ENCODE assay signal across 1 cellular context in the genomic region with DNA sequence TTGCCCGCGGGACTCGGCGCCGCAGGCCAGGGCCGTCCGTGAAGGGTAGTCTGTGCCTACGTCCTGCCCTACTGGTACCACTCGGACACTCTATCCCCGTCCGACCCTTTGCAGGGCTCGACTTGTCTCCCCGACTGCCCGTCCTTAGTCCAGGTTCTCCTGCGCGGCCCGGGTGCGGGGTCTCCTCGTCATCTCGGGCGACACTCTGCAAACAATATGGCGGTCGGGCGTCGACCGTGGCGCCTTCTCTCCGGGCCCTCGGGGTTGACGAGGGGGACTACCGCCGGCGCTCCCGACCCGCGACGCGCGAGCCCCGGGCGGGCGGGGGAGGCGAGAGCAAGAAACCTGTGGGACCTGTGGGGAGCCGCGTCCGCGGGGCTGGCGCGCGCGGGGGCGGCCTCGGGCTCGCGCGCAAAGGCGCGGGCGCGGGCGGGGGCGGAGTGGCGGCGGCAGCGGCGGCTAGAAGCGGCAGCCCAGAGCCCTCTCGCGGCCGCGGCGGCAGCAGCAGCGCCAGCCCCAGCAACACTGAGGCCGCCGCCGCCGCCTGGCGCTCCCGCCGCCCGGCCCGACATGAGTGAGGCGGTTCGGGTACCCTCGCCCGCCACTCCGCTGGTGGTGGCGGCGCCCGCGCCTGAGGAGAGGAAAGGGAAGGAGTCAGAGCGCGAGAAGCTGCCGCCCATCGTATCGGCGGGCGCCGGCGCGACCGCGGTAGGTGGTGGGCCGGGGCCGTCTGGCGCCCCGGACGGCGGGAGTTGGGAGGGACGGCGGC.
A peak's percentile ranks its signal among the peaks of the same experiment; 100 is the strongest.
TF ChIP-seq lines count a peak whose summit lies in the region.

A gene with protein sequence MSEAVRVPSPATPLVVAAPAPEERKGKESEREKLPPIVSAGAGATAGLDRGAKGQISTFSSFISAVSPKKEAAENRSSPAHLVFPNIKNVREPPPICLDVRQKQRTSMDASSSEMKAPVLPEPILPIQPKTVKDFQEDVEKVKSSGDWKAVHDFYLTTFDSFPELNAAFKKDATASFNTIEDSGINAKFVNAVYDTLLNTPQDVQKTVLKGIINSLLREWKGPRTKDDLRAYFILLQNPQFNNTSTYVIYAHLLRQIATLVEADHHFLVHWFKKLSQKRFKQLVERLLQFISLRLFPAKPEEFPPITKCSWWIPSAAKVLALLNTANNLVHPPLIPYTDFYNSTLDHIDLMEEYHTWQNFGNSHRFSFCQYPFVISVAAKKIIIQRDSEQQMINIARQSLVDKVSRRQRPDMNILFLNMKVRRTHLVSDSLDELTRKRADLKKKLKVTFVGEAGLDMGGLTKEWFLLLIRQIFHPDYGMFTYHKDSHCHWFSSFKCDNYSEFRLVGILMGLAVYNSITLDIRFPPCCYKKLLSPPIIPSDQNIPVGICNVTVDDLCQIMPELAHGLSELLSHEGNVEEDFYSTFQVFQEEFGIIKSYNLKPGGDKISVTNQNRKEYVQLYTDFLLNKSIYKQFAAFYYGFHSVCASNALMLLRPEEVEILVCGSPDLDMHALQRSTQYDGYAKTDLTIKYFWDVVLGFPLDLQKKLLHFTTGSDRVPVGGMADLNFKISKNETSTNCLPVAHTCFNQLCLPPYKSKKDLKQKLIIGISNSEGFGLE (plus strand): TSS at position 476 of the 769 bp plus-strand sequence. CDS start 95 bp downstream, at position 571.

TF ChIP-seq in HepG2, 621 proteins besides CTCF, POLR2A, EP300 and RAD21 (continued from another document and continues in another):
- TF ChIP-seq CREM (IDR thresholded peaks at IDR 0.05) (peak; percentile 34; the same call in 1 of the 2 replicates), CREM (CRISPR knock-in tag; IDR thresholded peaks at IDR 0.05) (0 out of 2 replicates have a peak, but pooled peaks have one; percentile 25), ZNF124 (CRISPR knock-in tag; IDR thresholded peaks at IDR 0.05) (0 out of 2 replicates have a peak, but pooled peaks have one; percentile 11), CBX2 (IDR thresholded peaks at IDR 0.05; ENCODE audit: low read depth, low read length) (no peak), CBX2 (CRISPR knock-in tag; IDR thresholded peaks at IDR 0.05; ENCODE audit: low read depth) (no peak), SIX1 (CRISPR knock-in tag; IDR thresholded peaks at IDR 0.05; ENCODE audit: borderline replicate concordance) (no peak), ZNF230 (CRISPR knock-in tag; IDR thresholded peaks at IDR 0.05) (0 out of 2 replicates have a peak, but pooled peaks have one; percentile 32), ZNF350 (CRISPR knock-in tag; IDR thresholded peaks at IDR 0.05; ENCODE audit: borderline replicate concordance, low read depth) (peak; percentile 35; the same call in 1 of the 2 replicates), NRL (CRISPR knock-in tag; IDR thresholded peaks at IDR 0.05; ENCODE audit: borderline replicate concordance) (peak; percentile 87; the same call in 1 of the 2 replicates), ZFP62 (CRISPR knock-in tag; IDR thresholded peaks at IDR 0.05) (0 out of 2 replicates have a peak, but pooled peaks have one; percentile 18), ZNF367 (CRISPR knock-in tag; IDR thresholded peaks at IDR 0.05; ENCODE audit: borderline replicate concordance) (no peak), ZC3H13 (CRISPR knock-in tag; IDR thresholded peaks at IDR 0.05) (peak; percentile 61; the same call in 1 of the 2 replicates), MYC (CRISPR knock-in tag; IDR thresholded peaks at IDR 0.05; ENCODE audit: borderline replicate concordance) (peak; percentile 44; the same call in 1 of the 2 replicates), RBM39 (IDR thresholded peaks at IDR 0.05; ENCODE audit: low read depth, low read length, poor library complexity, severe bottlenecking) (peak; percentile 18), PHF5A (CRISPR knock-in tag; IDR thresholded peaks at IDR 0.05; ENCODE audit: low read depth, unreplicated experiment) (no peak), MED1 (CRISPR knock-in tag; IDR thresholded peaks at IDR 0.05) (0 out of 2 replicates have a peak, but pooled peaks have one; percentile 16), ZFP37 (CRISPR knock-in tag; IDR thresholded peaks at IDR 0.05; ENCODE audit: borderline replicate concordance) (0 out of 2 replicates have a peak, but pooled peaks have one; percentile 18), PHF8 (CRISPR knock-in tag; IDR thresholded peaks at IDR 0.05) (peak; percentile 88)
- TF ChIP-seq, protein P1, sequence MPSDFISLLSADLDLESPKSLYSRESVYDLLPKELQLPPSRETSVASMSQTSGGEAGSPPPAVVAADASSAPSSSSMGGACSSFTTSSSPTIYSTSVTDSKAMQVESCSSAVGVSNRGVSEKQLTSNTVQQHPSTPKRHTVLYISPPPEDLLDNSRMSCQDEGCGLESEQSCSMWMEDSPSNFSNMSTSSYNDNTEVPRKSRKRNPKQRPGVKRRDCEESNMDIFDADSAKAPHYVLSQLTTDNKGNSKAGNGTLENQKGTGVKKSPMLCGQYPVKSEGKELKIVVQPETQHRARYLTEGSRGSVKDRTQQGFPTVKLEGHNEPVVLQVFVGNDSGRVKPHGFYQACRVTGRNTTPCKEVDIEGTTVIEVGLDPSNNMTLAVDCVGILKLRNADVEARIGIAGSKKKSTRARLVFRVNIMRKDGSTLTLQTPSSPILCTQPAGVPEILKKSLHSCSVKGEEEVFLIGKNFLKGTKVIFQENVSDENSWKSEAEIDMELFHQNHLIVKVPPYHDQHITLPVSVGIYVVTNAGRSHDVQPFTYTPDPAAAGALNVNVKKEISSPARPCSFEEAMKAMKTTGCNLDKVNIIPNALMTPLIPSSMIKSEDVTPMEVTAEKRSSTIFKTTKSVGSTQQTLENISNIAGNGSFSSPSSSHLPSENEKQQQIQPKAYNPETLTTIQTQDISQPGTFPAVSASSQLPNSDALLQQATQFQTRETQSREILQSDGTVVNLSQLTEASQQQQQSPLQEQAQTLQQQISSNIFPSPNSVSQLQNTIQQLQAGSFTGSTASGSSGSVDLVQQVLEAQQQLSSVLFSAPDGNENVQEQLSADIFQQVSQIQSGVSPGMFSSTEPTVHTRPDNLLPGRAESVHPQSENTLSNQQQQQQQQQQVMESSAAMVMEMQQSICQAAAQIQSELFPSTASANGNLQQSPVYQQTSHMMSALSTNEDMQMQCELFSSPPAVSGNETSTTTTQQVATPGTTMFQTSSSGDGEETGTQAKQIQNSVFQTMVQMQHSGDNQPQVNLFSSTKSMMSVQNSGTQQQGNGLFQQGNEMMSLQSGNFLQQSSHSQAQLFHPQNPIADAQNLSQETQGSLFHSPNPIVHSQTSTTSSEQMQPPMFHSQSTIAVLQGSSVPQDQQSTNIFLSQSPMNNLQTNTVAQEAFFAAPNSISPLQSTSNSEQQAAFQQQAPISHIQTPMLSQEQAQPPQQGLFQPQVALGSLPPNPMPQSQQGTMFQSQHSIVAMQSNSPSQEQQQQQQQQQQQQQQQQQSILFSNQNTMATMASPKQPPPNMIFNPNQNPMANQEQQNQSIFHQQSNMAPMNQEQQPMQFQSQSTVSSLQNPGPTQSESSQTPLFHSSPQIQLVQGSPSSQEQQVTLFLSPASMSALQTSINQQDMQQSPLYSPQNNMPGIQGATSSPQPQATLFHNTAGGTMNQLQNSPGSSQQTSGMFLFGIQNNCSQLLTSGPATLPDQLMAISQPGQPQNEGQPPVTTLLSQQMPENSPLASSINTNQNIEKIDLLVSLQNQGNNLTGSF (CRISPR knock-in tag; IDR thresholded peaks at IDR 0.05), result no peak; the same call in 1 of the 2 replicates
- TF ChIP-seq, protein P2, sequence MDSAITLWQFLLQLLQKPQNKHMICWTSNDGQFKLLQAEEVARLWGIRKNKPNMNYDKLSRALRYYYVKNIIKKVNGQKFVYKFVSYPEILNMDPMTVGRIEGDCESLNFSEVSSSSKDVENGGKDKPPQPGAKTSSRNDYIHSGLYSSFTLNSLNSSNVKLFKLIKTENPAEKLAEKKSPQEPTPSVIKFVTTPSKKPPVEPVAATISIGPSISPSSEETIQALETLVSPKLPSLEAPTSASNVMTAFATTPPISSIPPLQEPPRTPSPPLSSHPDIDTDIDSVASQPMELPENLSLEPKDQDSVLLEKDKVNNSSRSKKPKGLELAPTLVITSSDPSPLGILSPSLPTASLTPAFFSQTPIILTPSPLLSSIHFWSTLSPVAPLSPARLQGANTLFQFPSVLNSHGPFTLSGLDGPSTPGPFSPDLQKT (CRISPR knock-in tag; IDR thresholded peaks at IDR 0.05; ENCODE audit: borderline replicate concordance), result no peak
- TF ChIP-seq, protein P3, sequence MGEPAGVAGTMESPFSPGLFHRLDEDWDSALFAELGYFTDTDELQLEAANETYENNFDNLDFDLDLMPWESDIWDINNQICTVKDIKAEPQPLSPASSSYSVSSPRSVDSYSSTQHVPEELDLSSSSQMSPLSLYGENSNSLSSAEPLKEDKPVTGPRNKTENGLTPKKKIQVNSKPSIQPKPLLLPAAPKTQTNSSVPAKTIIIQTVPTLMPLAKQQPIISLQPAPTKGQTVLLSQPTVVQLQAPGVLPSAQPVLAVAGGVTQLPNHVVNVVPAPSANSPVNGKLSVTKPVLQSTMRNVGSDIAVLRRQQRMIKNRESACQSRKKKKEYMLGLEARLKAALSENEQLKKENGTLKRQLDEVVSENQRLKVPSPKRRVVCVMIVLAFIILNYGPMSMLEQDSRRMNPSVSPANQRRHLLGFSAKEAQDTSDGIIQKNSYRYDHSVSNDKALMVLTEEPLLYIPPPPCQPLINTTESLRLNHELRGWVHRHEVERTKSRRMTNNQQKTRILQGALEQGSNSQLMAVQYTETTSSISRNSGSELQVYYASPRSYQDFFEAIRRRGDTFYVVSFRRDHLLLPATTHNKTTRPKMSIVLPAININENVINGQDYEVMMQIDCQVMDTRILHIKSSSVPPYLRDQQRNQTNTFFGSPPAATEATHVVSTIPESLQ (CRISPR knock-in tag; conservative IDR thresholded peaks at IDR 0.05), result no peak
- TF ChIP-seq, protein P4, sequence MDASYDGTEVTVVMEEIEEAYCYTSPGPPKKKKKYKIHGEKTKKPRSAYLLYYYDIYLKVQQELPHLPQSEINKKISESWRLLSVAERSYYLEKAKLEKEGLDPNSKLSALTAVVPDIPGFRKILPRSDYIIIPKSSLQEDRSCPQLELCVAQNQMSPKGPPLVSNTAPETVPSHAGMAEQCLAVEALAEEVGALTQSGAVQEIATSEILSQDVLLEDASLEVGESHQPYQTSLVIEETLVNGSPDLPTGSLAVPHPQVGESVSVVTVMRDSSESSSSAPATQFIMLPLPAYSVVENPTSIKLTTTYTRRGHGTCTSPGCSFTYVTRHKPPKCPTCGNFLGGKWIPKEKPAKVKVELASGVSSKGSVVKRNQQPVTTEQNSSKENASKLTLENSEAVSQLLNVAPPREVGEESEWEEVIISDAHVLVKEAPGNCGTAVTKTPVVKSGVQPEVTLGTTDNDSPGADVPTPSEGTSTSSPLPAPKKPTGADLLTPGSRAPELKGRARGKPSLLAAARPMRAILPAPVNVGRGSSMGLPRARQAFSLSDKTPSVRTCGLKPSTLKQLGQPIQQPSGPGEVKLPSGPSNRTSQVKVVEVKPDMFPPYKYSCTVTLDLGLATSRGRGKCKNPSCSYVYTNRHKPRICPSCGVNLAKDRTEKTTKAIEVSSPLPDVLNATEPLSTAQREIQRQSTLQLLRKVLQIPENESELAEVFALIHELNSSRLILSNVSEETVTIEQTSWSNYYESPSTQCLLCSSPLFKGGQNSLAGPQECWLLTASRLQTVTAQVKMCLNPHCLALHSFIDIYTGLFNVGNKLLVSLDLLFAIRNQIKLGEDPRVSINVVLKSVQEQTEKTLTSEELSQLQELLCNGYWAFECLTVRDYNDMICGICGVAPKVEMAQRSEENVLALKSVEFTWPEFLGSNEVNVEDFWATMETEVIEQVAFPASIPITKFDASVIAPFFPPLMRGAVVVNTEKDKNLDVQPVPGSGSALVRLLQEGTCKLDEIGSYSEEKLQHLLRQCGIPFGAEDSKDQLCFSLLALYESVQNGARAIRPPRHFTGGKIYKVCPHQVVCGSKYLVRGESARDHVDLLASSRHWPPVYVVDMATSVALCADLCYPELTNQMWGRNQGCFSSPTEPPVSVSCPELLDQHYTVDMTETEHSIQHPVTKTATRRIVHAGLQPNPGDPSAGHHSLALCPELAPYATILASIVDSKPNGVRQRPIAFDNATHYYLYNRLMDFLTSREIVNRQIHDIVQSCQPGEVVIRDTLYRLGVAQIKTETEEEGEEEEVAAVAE (CRISPR knock-in tag; IDR thresholded peaks at IDR 0.05; ENCODE audit: borderline replicate concordance), result 0 out of 2 replicates have a peak, but pooled peaks have one; percentile 22
- TF ChIP-seq, protein P5, sequence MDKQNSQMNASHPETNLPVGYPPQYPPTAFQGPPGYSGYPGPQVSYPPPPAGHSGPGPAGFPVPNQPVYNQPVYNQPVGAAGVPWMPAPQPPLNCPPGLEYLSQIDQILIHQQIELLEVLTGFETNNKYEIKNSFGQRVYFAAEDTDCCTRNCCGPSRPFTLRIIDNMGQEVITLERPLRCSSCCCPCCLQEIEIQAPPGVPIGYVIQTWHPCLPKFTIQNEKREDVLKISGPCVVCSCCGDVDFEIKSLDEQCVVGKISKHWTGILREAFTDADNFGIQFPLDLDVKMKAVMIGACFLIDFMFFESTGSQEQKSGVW (CRISPR knock-in tag; IDR thresholded peaks at IDR 0.05; ENCODE audit: borderline replicate concordance), result no peak
- TF ChIP-seq, protein P6, sequence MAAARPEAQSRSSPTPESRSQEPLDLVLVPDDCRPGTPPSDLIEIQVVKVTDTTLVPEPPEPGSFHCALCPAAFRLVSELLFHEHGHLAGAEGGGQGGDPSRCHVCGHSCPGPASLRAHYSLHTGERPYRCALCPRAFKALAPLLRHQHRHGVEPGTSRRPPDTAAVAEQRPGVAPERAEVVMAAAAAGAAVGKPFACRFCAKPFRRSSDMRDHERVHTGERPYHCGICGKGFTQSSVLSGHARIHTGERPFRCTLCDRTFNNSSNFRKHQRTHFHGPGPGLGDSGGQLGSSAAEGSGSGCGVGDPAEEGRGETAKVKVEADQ (CRISPR knock-in tag; IDR thresholded peaks at IDR 0.05; ENCODE audit: borderline replicate concordance), result peak; percentile 43
- TF ChIP-seq, protein P7, sequence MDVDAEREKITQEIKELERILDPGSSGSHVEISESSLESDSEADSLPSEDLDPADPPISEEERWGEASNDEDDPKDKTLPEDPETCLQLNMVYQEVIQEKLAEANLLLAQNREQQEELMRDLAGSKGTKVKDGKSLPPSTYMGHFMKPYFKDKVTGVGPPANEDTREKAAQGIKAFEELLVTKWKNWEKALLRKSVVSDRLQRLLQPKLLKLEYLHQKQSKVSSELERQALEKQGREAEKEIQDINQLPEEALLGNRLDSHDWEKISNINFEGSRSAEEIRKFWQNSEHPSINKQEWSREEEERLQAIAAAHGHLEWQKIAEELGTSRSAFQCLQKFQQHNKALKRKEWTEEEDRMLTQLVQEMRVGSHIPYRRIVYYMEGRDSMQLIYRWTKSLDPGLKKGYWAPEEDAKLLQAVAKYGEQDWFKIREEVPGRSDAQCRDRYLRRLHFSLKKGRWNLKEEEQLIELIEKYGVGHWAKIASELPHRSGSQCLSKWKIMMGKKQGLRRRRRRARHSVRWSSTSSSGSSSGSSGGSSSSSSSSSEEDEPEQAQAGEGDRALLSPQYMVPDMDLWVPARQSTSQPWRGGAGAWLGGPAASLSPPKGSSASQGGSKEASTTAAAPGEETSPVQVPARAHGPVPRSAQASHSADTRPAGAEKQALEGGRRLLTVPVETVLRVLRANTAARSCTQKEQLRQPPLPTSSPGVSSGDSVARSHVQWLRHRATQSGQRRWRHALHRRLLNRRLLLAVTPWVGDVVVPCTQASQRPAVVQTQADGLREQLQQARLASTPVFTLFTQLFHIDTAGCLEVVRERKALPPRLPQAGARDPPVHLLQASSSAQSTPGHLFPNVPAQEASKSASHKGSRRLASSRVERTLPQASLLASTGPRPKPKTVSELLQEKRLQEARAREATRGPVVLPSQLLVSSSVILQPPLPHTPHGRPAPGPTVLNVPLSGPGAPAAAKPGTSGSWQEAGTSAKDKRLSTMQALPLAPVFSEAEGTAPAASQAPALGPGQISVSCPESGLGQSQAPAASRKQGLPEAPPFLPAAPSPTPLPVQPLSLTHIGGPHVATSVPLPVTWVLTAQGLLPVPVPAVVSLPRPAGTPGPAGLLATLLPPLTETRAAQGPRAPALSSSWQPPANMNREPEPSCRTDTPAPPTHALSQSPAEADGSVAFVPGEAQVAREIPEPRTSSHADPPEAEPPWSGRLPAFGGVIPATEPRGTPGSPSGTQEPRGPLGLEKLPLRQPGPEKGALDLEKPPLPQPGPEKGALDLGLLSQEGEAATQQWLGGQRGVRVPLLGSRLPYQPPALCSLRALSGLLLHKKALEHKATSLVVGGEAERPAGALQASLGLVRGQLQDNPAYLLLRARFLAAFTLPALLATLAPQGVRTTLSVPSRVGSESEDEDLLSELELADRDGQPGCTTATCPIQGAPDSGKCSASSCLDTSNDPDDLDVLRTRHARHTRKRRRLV (CRISPR knock-in tag; IDR thresholded peaks at IDR 0.05), result no peak
